Comparison of ENCODE assay signal across 1 cellular context in genomic region chr17:39866013-39866730, GRCh38.
TF ChIP-seq lines count a peak whose summit lies in the region.

No MANE protein-coding gene starts in this region.

TF ChIP-seq in SK-N-SH, 30 proteins besides CTCF, POLR2A, EP300 and RAD21 (continued from another document):
- no peak for TF ChIP-seq SIN3A (IDR thresholded peaks at IDR 0.05; ENCODE audit: borderline replicate concordance, low read depth, low read length)
- TF ChIP-seq USF1 (IDR thresholded peaks at IDR 0.05; ENCODE audit: borderline replicate concordance, low read depth) = no peak
- TF ChIP-seq RCOR1 (IDR thresholded peaks at IDR 0.05; ENCODE audit: low read length) = no peak
- no peak for TF ChIP-seq NFIC (IDR thresholded peaks at IDR 0.05; ENCODE audit: borderline replicate concordance)
- TF ChIP-seq, protein P1, sequence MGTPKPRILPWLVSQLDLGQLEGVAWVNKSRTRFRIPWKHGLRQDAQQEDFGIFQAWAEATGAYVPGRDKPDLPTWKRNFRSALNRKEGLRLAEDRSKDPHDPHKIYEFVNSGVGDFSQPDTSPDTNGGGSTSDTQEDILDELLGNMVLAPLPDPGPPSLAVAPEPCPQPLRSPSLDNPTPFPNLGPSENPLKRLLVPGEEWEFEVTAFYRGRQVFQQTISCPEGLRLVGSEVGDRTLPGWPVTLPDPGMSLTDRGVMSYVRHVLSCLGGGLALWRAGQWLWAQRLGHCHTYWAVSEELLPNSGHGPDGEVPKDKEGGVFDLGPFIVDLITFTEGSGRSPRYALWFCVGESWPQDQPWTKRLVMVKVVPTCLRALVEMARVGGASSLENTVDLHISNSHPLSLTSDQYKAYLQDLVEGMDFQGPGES (IDR thresholded peaks at IDR 0.05; ENCODE audit: low read depth, low read length) = no peak
- TF ChIP-seq ELF1 (IDR thresholded peaks at IDR 0.05) = no peak
- no peak for TF ChIP-seq REST (IDR thresholded peaks at IDR 0.05; ENCODE audit: low read depth, low read length)
- no peak for TF ChIP-seq TCF12 (IDR thresholded peaks at IDR 0.05)
- no peak for TF ChIP-seq YY1 (IDR thresholded peaks at IDR 0.05; ENCODE audit: low read depth)
- TF ChIP-seq, protein P2, sequence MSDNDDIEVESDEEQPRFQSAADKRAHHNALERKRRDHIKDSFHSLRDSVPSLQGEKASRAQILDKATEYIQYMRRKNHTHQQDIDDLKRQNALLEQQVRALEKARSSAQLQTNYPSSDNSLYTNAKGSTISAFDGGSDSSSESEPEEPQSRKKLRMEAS (IDR thresholded peaks at IDR 0.05; ENCODE audit: low read depth) = no peak
